In the genomic region with DNA sequence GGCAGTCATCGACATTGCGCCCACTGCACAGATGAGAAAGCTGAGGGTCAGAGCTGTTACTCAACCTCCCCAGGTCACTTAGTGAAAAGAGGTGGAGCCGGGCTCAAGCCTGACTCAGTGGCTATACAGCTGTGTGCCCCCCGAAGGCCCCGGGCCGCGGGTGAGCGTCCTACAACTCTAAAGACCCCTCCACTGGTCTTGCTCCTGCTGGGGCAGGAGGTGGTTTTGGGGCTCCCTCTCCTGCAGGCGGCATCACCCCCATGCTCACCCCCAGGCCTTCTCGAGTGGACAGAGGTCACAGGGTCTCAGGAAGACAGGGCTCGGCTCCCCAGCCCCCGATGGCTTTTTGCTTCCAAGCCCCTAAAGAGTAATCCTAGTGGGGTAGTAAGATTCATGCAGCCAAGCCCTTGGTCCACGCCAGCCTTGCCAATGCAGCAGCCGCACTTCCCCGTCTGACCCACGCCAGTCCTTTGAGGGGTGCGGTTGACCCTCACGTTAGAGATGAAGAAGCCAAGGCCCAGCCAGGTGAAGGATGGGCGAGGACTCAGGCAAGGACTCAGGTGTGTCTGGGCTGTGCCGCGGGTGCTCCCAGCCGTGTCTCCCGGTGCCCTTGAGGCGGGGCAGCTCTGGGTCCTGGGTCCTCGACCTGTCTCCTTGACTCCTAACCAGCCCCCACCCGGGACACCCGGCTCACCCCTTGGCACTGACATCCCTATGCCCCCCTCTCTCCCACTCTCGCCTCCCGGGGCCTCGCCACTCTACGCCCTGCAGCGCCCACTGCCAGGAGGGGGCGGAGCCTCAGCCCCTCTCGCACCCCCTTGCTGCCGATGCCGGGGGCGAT, we compare ENCODE assay signal across 22 cellular contexts.
"Had no signal": no experiment of that assay in that cellular context is flagged by ENCODE, and none has a peak within 500 bp of the region (broad histone marks: within the 10 kb centered on the region; RNA-seq: fewer than 3 reads in every experiment).

No MANE protein-coding gene starts in this region.

- H3K27ac ChIP-seq: coronary artery, esophagus squamous epithelium, neutrophil, pancreas, right lobe of liver, testis, tibial artery had no signal

- H3K9me3 ChIP-seq: esophagus squamous epithelium, neutrophil, pancreas, right lobe of liver, testis, tibial artery had no signal

- H3K4me3 ChIP-seq: coronary artery, esophagus squamous epithelium, pancreas, right lobe of liver, testis, tibial artery had no signal

- H3K4me1 ChIP-seq: esophagus squamous epithelium, pancreas, right lobe of liver, testis had no signal

- H3K27me3 ChIP-seq: neutrophil, pancreas, right lobe of liver, testis, tibial artery had no signal

- ATAC-seq: pancreas, right lobe of liver had no signal

- DNase-seq: dermis blood vessel endothelial cell; effector memory CD4-positive, alpha-beta T cell; erythroblast; esophagus squamous epithelium; foreskin melanocyte; glutamatergic neuron; hypothalamus; immature natural killer cell; islet precursor cell; mammary epithelial cell; natural killer cell; retina; small intestine; stimulated activated CD4-positive, alpha-beta T cell treated with anti-CD3 and anti-CD28 coated beads, Interleukin-15, amount 100 ng/mL, for 24 hours; stimulated activated CD4-positive, alpha-beta T cell treated with anti-CD3 and anti-CD28 coated beads, Interleukin-2, amount 100 ng/mL, for 48 hours; substantia nigra; testis; tibial artery had no signal

- H3K36me3 ChIP-seq: esophagus squamous epithelium, neutrophil, pancreas, right lobe of liver had no signal
